9 cellular contexts compared by ENCODE assay signal in genomic region chr11:62591448-62592215, GRCh38.
A peak's percentile ranks its signal among the peaks of the same experiment; 100 is the strongest.
DNase-seq lines count a peak whose midpoint lies in the region; ATAC-seq, FAIRE-seq and TF ChIP-seq lines count a peak whose summit lies in the region.
"Had no signal": no experiment of that assay in that cellular context is flagged by ENCODE, and none has a peak within 500 bp of the region (broad histone marks: within the 10 kb centered on the region; RNA-seq: fewer than 3 reads in every experiment).

A gene with protein sequence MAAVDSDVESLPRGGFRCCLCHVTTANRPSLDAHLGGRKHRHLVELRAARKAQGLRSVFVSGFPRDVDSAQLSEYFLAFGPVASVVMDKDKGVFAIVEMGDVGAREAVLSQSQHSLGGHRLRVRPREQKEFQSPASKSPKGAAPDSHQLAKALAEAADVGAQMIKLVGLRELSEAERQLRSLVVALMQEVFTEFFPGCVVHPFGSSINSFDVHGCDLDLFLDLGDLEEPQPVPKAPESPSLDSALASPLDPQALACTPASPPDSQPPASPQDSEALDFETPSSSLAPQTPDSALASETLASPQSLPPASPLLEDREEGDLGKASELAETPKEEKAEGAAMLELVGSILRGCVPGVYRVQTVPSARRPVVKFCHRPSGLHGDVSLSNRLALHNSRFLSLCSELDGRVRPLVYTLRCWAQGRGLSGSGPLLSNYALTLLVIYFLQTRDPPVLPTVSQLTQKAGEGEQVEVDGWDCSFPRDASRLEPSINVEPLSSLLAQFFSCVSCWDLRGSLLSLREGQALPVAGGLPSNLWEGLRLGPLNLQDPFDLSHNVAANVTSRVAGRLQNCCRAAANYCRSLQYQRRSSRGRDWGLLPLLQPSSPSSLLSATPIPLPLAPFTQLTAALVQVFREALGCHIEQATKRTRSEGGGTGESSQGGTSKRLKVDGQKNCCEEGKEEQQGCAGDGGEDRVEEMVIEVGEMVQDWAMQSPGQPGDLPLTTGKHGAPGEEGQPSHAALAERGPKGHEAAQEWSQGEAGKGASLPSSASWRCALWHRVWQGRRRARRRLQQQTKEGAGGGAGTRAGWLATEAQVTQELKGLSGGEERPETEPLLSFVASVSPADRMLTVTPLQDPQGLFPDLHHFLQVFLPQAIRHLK (minus strand): TSS chr11:62591523. CDS start chr11:62591485, 38 bp downstream.

- ATAC-seq in GM19025 (IDR thresholded peaks at IDR 0.05; ENCODE audit: low read depth, unreplicated experiment) (peak; percentile 84), HG03342 (IDR thresholded peaks at IDR 0.05; ENCODE audit: unreplicated experiment) (peak; percentile 83)
- ATAC-seq in central memory CD8-positive, alpha-beta T cell (replicated peaks; ENCODE audit: extremely low read depth, poor library complexity, severe bottlenecking): peak; percentile 93

- H3K4me1 Mint-ChIP-seq in central memory CD8-positive, alpha-beta T cell: peaks cover 36% of the 10 kb centered on the region

- peak within 1 kb of the TSS; percentile 91 for H3K27ac Mint-ChIP-seq in central memory CD8-positive, alpha-beta T cell (ENCODE audit: low read depth)

- no peak for TF ChIP-seq CTCF in AG09309 (IDR thresholded peaks at IDR 0.05; ENCODE audit: control insufficient read depth, insufficient read depth, low read depth, low read length, missing control alignments)

- H3K27me3 Mint-ChIP-seq in central memory CD8-positive, alpha-beta T cell: no peaks in the 10 kb centered on the region

- H3K4me3 ChIP-seq in AG09309 (ENCODE audit: control insufficient read depth, low read depth, low read length): peak within 1 kb of the TSS; percentile 80

- no peaks in the 10 kb centered on the region for H3K9me3 Mint-ChIP-seq in central memory CD8-positive, alpha-beta T cell

- DNase-seq in AG09309 (ENCODE audit: low read depth) (peak; percentile 98), NCI-H446 (lab: John Stamatoyannopoulos, UW) (peak; percentile 98 to 100)
- peak; percentile 96 for DNase-seq in activated CD4-positive, CD25-positive, alpha-beta regulatory T cell treated with anti-CD3 and anti-CD28 coated beads, Interleukin-2, amount 50 U/mL, for 16 hours (ENCODE audit: low read depth, low spot score)
- peak; percentile 89 to 98 for DNase-seq in central memory CD8-positive, alpha-beta T cell (ENCODE audit: low spot score in 2 of 2)
- peak; percentile 88 for DNase-seq in stimulated activated CD4-positive, alpha-beta T cell treated with anti-CD3 and anti-CD28 coated beads, Interleukin-12 subunit alpha, Interleukin-12 subunit beta, amount 100 ng/mL, for 4 hours

- peak; percentile 93 for FAIRE-seq in islet of Langerhans (lab: Jason Lieb, UNC)
- FAIRE-seq: colon had no signal

- H3K4me3 Mint-ChIP-seq in central memory CD8-positive, alpha-beta T cell: peak within 1 kb of the TSS; percentile 89

- H3K36me3 Mint-ChIP-seq in central memory CD8-positive, alpha-beta T cell (ENCODE audit: insufficient read depth): peaks cover 46% of the 10 kb centered on the region

Comparison
In these comparisons a context has a peak if more than half of its experiments do, and no peak if none do; other contexts are left out.
1. Peak in every context shown above with its lines: DNase-seq, ATAC-seq and H3K4me3 ChIP-seq.